In genomic region chr12:50545783-50546182, GRCh38 we compare ENCODE assay signal across 2 cellular contexts.
TF ChIP-seq lines count a peak whose summit lies in the region.

No MANE protein-coding gene starts in this region.

TF ChIP-seq in SK-N-SH treated with all-trans-retinoic acid at 6 μM for 48 hours, 23 proteins besides CTCF, POLR2A, EP300 and RAD21 (continued from another document):
- TF ChIP-seq POU6F1 (CRISPR knock-in tag; IDR thresholded peaks at IDR 0.05; ENCODE audit: borderline replicate concordance, low read depth) (no peak), SNAI2 (CRISPR knock-in tag; IDR thresholded peaks at IDR 0.05) (no peak), ISL1 (CRISPR knock-in tag; IDR thresholded peaks at IDR 0.05) (no peak), GLIS3 (CRISPR knock-in tag; IDR thresholded peaks at IDR 0.05) (no peak), ZFP3 (CRISPR knock-in tag; IDR thresholded peaks at IDR 0.05) (no peak), ARNTL (CRISPR knock-in tag; IDR thresholded peaks at IDR 0.05; ENCODE audit: borderline replicate concordance, low read depth) (no peak), CSDC2 (CRISPR knock-in tag; IDR thresholded peaks at IDR 0.05) (no peak)

TF ChIP-seq in SK-N-SH, 30 proteins besides CTCF, POLR2A, EP300 and RAD21 (continued from another document):
- TF ChIP-seq IRF3 (IDR thresholded peaks at IDR 0.05; ENCODE audit: low read depth, low read length) (no peak), RCOR1 (IDR thresholded peaks at IDR 0.05; ENCODE audit: low read length) (no peak)
